In genomic region chr6:144284474-144284752, GRCh38 we compare ENCODE assay signal across 8 cellular contexts. TPM values are rescaled to one million over a fixed set of nuclear protein-coding genes. Genes with fewer than 3 reads are reported as not detected.
DNase-seq lines count a peak whose midpoint lies in the region; ATAC-seq and TF ChIP-seq lines count a peak whose summit lies in the region.

No MANE protein-coding gene starts in this region.

- no peak for DNase-seq in AG10803 (ENCODE audit: low read depth)
- DNase-seq in colonic mucosa = no peak
- no peak for DNase-seq in naive B cell
- DNase-seq in inferior parietal cortex (ENCODE audit: extremely low spot score) = no peak
- DNase-seq in NOMO-1 (lab: John Stamatoyannopoulos, UW; ENCODE audit: unreplicated experiment in 2 of 2) = no peak
- DNase-seq in NCI-H526 (lab: John Stamatoyannopoulos, UW) = no peak

- H3K36me3 ChIP-seq in KOPT-K1 (ENCODE audit: insufficient read depth, low read length) (no peaks in the 10 kb centered on the region), colonic mucosa (no peaks in the 10 kb centered on the region)

- intact Hi-C loops in colonic mucosa (cut with DNase I) = loop anchor here (5.0 kb wide), 1 partner anchor 198 kb away; no protein-coding TSS in a partner anchor

- H3K9me3 ChIP-seq in KOPT-K1 (ENCODE audit: insufficient read depth, low read length, poor library complexity, severe bottlenecking) (no peaks in the 10 kb centered on the region), colonic mucosa (no peaks in the 10 kb centered on the region)

- H3K9ac ChIP-seq in colonic mucosa (ENCODE audit: low read depth in 2 of 2, low read length in 2 of 2) = peak overlapping the region in 1 of 2 donors; percentile 81

- H3K27me3 Mint-ChIP-seq in naive B cell = peaks cover 8 to 27% (median 17%) of the 10 kb centered on the region in 3 donors

- H3K27ac ChIP-seq in KOPT-K1 (ENCODE audit: low read depth, low read length, poor library complexity, severe bottlenecking) (peak overlapping the region; percentile 58), colonic mucosa (peak overlapping the region; percentile 97)

- H3K27me3 ChIP-seq in colonic mucosa = no peaks in the 10 kb centered on the region

- no peak for TF ChIP-seq CTCF in AG10803 (conservative IDR thresholded peaks at IDR 0.05; ENCODE audit: low read length)
- no peak for TF ChIP-seq CTCF in colonic mucosa (IDR thresholded peaks at IDR 0.05)

- H3K9me3 Mint-ChIP-seq in naive B cell = no peaks in the 10 kb centered on the region

- peaks cover 20 to 34% (median 24%) of the 10 kb centered on the region in 3 donors for H3K4me1 Mint-ChIP-seq in naive B cell

- peak overlapping the region; percentile 92 to 99 (median 96) for H3K4me3 Mint-ChIP-seq in naive B cell

- ATAC-seq in naive B cell (ENCODE audit: low read depth in 2 of 2) = no peak
- ATAC-seq in GM21619 (IDR thresholded peaks at IDR 0.05; ENCODE audit: unreplicated experiment) = no peak

- H3K4me3 ChIP-seq in AG10803 (ENCODE audit: low read length) = peak overlapping the region; percentile 88
- peak overlapping the region; percentile 90 for H3K4me3 ChIP-seq in colonic mucosa

- H3K27ac Mint-ChIP-seq in naive B cell = peak overlapping the region in 2 of 6 donors; percentile 62 to 63

- no peaks in the 10 kb centered on the region for H3K4me1 ChIP-seq in colonic mucosa

- H3K36me3 Mint-ChIP-seq in naive B cell = peaks cover 4% of the 10 kb centered on the region in 2 donors

RNA-seq across cellular contexts. Expression of gene UTRN, which starts 0.7 kb away (rescaled TPM):
- total RNA-seq in colonic mucosa = 10 to 100 TPM; 72.7 to 80.1 TPM
- polyA plus RNA-seq in naive B cell (ENCODE audit: low read depth in 6 of 6) = 100 to 1,000 TPM in 1 of 6 donors, 10 to 100 TPM in 5; 27.7 to 160 (median 73.1) TPM
